20 cellular contexts compared by ENCODE assay signal in the genomic region with DNA sequence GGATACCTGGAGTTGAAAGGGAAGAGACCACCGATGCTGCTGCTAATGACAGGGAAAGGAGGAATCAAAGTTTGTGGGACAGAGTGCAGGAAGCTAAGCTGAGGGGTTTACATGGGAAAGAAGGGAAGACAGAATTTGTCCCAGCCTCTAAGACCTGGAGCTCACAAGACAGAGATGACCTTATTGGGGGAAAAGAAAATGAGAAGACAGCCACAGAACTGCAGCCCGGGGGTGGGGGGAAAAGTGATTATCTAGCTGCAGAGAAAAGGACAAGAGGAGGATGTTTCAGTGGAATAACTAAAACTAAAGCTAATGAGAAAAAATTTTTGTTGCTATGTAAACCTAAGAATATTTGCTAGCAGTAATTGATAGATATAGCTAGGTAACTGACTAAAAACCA.
"Had no signal": no experiment of that assay in that cellular context is flagged by ENCODE, and none has a peak within 500 bp of the region (broad histone marks: within the 10 kb centered on the region; RNA-seq: fewer than 3 reads in every experiment).

No MANE protein-coding gene starts in this region.

- H3K36me3 ChIP-seq: thoracic aorta had no signal

- H3K9me3 Mint-ChIP-seq: activated CD4-positive, alpha-beta T cell treated with anti-CD3 and anti-CD28 coated beads, Interleukin-2, amount 10 ng/mL, durations not matched to agents 7 days and 5 days; activated T-cell treated with anti-CD3 and anti-CD28 coated beads, Interleukin-2, amount 50 U/mL, for 72 hours; brain; endodermal cell; naive B cell; stimulated activated naive B cell treated with anti-CD40 and anti-IgM and Interleukin-4, amounts not matched to agents 10 μg/mL and 1 μg/mL and 100 μg/mL, for 72 hours had no signal

- H3K4me1 ChIP-seq: foreskin keratinocyte, pancreas had no signal

- H3K4me3 ChIP-seq: pancreas, thoracic aorta, upper lobe of left lung had no signal

- H3K4me1 Mint-ChIP-seq: activated naive CD8-positive, alpha-beta T cell treated with anti-CD3 and anti-CD28 coated beads, Interleukin-2, amount 10 ng/mL, durations not matched to agents 7 days and 5 days; endodermal cell had no signal

- H3K9me3 ChIP-seq: pancreas, thoracic aorta, upper lobe of left lung had no signal

- H3K27ac ChIP-seq: epithelial cell of prostate, foreskin keratinocyte, pancreas, thoracic aorta, upper lobe of left lung had no signal

- H3K27me3 Mint-ChIP-seq: activated CD4-positive, alpha-beta T cell treated with anti-CD3 and anti-CD28 coated beads, Interleukin-2, amount 10 ng/mL, durations not matched to agents 7 days and 5 days; activated naive CD8-positive, alpha-beta T cell treated with anti-CD3 and anti-CD28 coated beads, Interleukin-2, amount 10 ng/mL, durations not matched to agents 7 days and 5 days; brain; naive B cell; stimulated activated naive B cell treated with anti-CD40 and anti-IgM and Interleukin-4, amounts not matched to agents 10 μg/mL and 1 μg/mL and 100 μg/mL, for 72 hours had no signal

- ATAC-seq: activated CD4-positive, CD25-positive, alpha-beta regulatory T cell treated with anti-CD3 and anti-CD28 coated beads, Interleukin-2, amount 50 U/mL, for 24 hours; activated T-cell treated with anti-CD3 and anti-CD28 coated beads, Interleukin-2, amount 50 U/mL, for 72 hours; foreskin keratinocyte; left lobe of liver; pancreas; sciatic nerve had no signal

- H3K27ac Mint-ChIP-seq: activated CD4-positive, alpha-beta T cell treated with anti-CD3 and anti-CD28 coated beads, Interleukin-2, amount 10 ng/mL, durations not matched to agents 7 days and 5 days; activated naive CD8-positive, alpha-beta T cell treated with anti-CD3 and anti-CD28 coated beads, Interleukin-2, amount 10 ng/mL, durations not matched to agents 7 days and 5 days; endodermal cell; stimulated activated naive B cell treated with anti-CD40 and anti-IgM and Interleukin-4, amounts not matched to agents 10 μg/mL and 1 μg/mL and 100 μg/mL, for 72 hours had no signal

- H3K27me3 ChIP-seq: foreskin keratinocyte, pancreas, upper lobe of left lung had no signal

- DNase-seq: activated CD4-positive, alpha-beta T cell treated with anti-CD3 and anti-CD28 coated beads, Interleukin-2, amount 10 ng/mL, durations not matched to agents 7 days and 5 days; activated CD8-positive, alpha-beta memory T cell treated with anti-CD3 and anti-CD28 coated beads for 24 hours; activated CD8-positive, alpha-beta memory T cell treated with anti-CD3 and anti-CD28 coated beads, Interleukin-2, amount 50 U/mL, for 48 hours; activated gamma-delta T cell; activated naive CD8-positive, alpha-beta T cell treated with anti-CD3 and anti-CD28 coated beads, Interleukin-2, amount 10 ng/mL, durations not matched to agents 7 days and 5 days; activated T-cell treated with anti-CD3 and anti-CD28 coated beads, Interleukin-2, amount 50 U/mL, for 72 hours; caudate nucleus; endodermal cell; hippocampal formation; naive B cell; pancreas; stimulated activated naive B cell treated with anti-CD40 and anti-IgM and Interleukin-4, amounts not matched to agents 10 μg/mL and 1 μg/mL and 100 μg/mL, for 72 hours; upper lobe of left lung had no signal

- H3K4me3 Mint-ChIP-seq: activated CD4-positive, alpha-beta T cell treated with anti-CD3 and anti-CD28 coated beads, Interleukin-2, amount 10 ng/mL, durations not matched to agents 7 days and 5 days; activated naive CD8-positive, alpha-beta T cell treated with anti-CD3 and anti-CD28 coated beads, Interleukin-2, amount 10 ng/mL, durations not matched to agents 7 days and 5 days; activated T-cell treated with anti-CD3 and anti-CD28 coated beads, Interleukin-2, amount 50 U/mL, for 72 hours; brain; endodermal cell; stimulated activated naive B cell treated with anti-CD40 and anti-IgM and Interleukin-4, amounts not matched to agents 10 μg/mL and 1 μg/mL and 100 μg/mL, for 72 hours had no signal
